In the genomic region with DNA sequence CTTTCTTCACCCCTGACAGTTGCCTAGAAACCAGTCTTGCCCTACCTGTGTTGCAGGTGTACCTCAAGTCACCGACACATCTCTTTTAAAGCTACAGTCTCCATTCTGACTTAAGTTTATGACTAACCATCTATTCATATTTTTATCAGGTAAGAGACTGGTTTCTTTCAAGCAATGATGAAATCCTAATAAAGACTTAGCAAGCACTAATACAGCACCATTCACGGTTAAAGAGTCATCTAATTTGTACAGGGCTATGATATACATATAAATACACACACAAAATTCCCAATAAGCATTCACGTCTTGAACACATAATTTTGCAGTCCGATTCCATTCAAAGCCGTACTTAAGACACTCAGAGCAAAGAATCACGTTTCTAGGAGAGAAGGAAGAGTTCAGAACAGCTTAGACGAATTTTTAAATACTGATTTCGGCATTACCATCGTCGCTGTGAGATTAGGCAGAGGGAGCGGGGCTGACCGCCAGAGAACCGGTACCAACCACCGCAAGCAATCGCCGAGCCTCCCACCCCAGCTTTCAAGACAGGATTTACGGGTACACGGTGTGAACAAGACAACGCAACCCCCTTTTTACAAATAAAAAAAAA, we compare ENCODE assay signal across 8 cellular contexts. TPM values are rescaled to one million over a fixed set of nuclear protein-coding genes. Genes with fewer than 3 reads are reported as not detected.
A peak's percentile ranks its signal among the peaks of the same experiment; 100 is the strongest.
DNase-seq lines count a peak whose midpoint lies in the region; ATAC-seq lines count a peak whose summit lies in the region.

No MANE protein-coding gene starts in this region.

- H3K4me3 ChIP-seq in stomach smooth muscle (ENCODE audit: low read length in 2 of 2) = peak overlapping the region; percentile 83 to 94

- H3K36me3 ChIP-seq in stomach smooth muscle (ENCODE audit: control insufficient read depth in 2 of 2, insufficient read depth in 2 of 2, low read length in 2 of 2) = no peaks in the 10 kb centered on the region

- peak overlapping the region; percentile 98 for H3K27ac ChIP-seq in stomach smooth muscle (ENCODE audit: low read length)

- H3K4me1 Mint-ChIP-seq in activated CD8-positive, alpha-beta memory T cell treated with anti-CD3 and anti-CD28 coated beads, Interleukin-2, amount 10 ng/mL, durations not matched to agents 7 days and 5 days = peaks cover 10% of the 10 kb centered on the region
- H3K4me1 Mint-ChIP-seq in activated naive CD8-positive, alpha-beta T cell treated with anti-CD3 and anti-CD28 coated beads, Interleukin-2, amount 10 ng/mL, durations not matched to agents 7 days and 5 days = peaks cover 9% of the 10 kb centered on the region

- H3K9me3 Mint-ChIP-seq in activated CD8-positive, alpha-beta memory T cell treated with anti-CD3 and anti-CD28 coated beads, Interleukin-2, amount 10 ng/mL, durations not matched to agents 7 days and 5 days (ENCODE audit: low read depth) = no peaks in the 10 kb centered on the region
- no peaks in the 10 kb centered on the region for H3K9me3 Mint-ChIP-seq in activated naive CD8-positive, alpha-beta T cell treated with anti-CD3 and anti-CD28 coated beads, Interleukin-2, amount 10 ng/mL, durations not matched to agents 7 days and 5 days

- H3K4me1 ChIP-seq in stomach smooth muscle (ENCODE audit: control insufficient read depth, insufficient read depth, low read length) = peaks cover 19% of the 10 kb centered on the region

- H3K9me3 ChIP-seq in stomach smooth muscle (ENCODE audit: control insufficient read depth in 2 of 2, low read length in 2 of 2) = no peaks in the 10 kb centered on the region

- peak overlapping the region; percentile 18 for H3K27ac Mint-ChIP-seq in activated CD8-positive, alpha-beta memory T cell treated with anti-CD3 and anti-CD28 coated beads, Interleukin-2, amount 10 ng/mL, durations not matched to agents 7 days and 5 days
- H3K27ac Mint-ChIP-seq in activated naive CD8-positive, alpha-beta T cell treated with anti-CD3 and anti-CD28 coated beads, Interleukin-2, amount 10 ng/mL, durations not matched to agents 7 days and 5 days = peak overlapping the region; percentile 50

- peaks cover 55% of the 10 kb centered on the region for H3K27me3 Mint-ChIP-seq in activated CD8-positive, alpha-beta memory T cell treated with anti-CD3 and anti-CD28 coated beads, Interleukin-2, amount 10 ng/mL, durations not matched to agents 7 days and 5 days
- H3K27me3 Mint-ChIP-seq in activated naive CD8-positive, alpha-beta T cell treated with anti-CD3 and anti-CD28 coated beads, Interleukin-2, amount 10 ng/mL, durations not matched to agents 7 days and 5 days = peaks cover 58% of the 10 kb centered on the region

- H3K4me3 Mint-ChIP-seq in activated CD8-positive, alpha-beta memory T cell treated with anti-CD3 and anti-CD28 coated beads, Interleukin-2, amount 10 ng/mL, durations not matched to agents 7 days and 5 days = peak overlapping the region; percentile 70
- H3K4me3 Mint-ChIP-seq in activated naive CD8-positive, alpha-beta T cell treated with anti-CD3 and anti-CD28 coated beads, Interleukin-2, amount 10 ng/mL, durations not matched to agents 7 days and 5 days = peak overlapping the region; percentile 77

- CTCF ChIA-PET in activated CD8-positive, alpha-beta memory T cell treated with anti-CD3 and anti-CD28 coated beads, Interleukin-2, amount 10 ng/mL, durations not matched to agents 7 days and 5 days (lab: Charles Lee) = interaction anchor here (1.1 to 3.3 kb wide), 4 partner anchors 10 to 324 kb away, joined by 4 to 17 read pairs (median 4); no protein-coding TSS in a partner anchor

- ATAC-seq in activated CD8-positive, alpha-beta memory T cell treated with anti-CD3 and anti-CD28 coated beads, Interleukin-2, amount 10 ng/mL, durations not matched to agents 7 days and 5 days = no peak
- ATAC-seq in activated naive CD8-positive, alpha-beta T cell treated with anti-CD3 and anti-CD28 coated beads, Interleukin-2, amount 10 ng/mL, durations not matched to agents 7 days and 5 days (ENCODE audit: low read depth) = no peak

- no peaks in the 10 kb centered on the region for H3K27me3 ChIP-seq in stomach smooth muscle (ENCODE audit: control insufficient read depth in 1 of 2, insufficient read depth in 2 of 2, low read length in 2 of 2)

- H3K9ac ChIP-seq in stomach smooth muscle (ENCODE audit: low read length in 2 of 2) = peak overlapping the region; percentile 94

- DNase-seq in activated CD8-positive, alpha-beta memory T cell treated with anti-CD3 and anti-CD28 coated beads, Interleukin-2, amount 10 ng/mL, durations not matched to agents 7 days and 5 days = no peak
- DNase-seq in activated CD8-positive, alpha-beta memory T cell treated with anti-CD3 and anti-CD28 coated beads, Interleukin-2, amount 50 U/mL, for 4 hours = no peak
- no peak for DNase-seq in activated naive CD8-positive, alpha-beta T cell treated with anti-CD3 and anti-CD28 coated beads, Interleukin-2, amount 10 ng/mL, durations not matched to agents 7 days and 5 days
- DNase-seq in inferior parietal cortex (ENCODE audit: extremely low spot score) = peak; percentile 31
- DNase-seq in NCI-H446 (lab: John Stamatoyannopoulos, UW) = no peak
- no peak for DNase-seq in HuH-7 (ENCODE audit: low spot score)
- no peak for DNase-seq in D341Med (ENCODE audit: low spot score)

- POLR2A ChIA-PET in activated naive CD8-positive, alpha-beta T cell treated with anti-CD3 and anti-CD28 coated beads, Interleukin-2, amount 10 ng/mL, durations not matched to agents 7 days and 5 days (lab: Charles Lee) = no interaction called here

- no peaks in the 10 kb centered on the region for H3K36me3 Mint-ChIP-seq in activated CD8-positive, alpha-beta memory T cell treated with anti-CD3 and anti-CD28 coated beads, Interleukin-2, amount 10 ng/mL, durations not matched to agents 7 days and 5 days
- H3K36me3 Mint-ChIP-seq in activated naive CD8-positive, alpha-beta T cell treated with anti-CD3 and anti-CD28 coated beads, Interleukin-2, amount 10 ng/mL, durations not matched to agents 7 days and 5 days = peaks cover 5% of the 10 kb centered on the region

RNA-seq across cellular contexts. Expression of gene ERRFI1, which starts 0.9 kb away (rescaled TPM):
- total RNA-seq in activated CD8-positive, alpha-beta memory T cell treated with anti-CD3 and anti-CD28 coated beads, Interleukin-2, amount 10 ng/mL, durations not matched to agents 7 days and 5 days = 1 to 10 TPM in 1 of 2 experiments, under 1 TPM in 1; 0.53 to 1.5 TPM
- total RNA-seq in activated naive CD8-positive, alpha-beta T cell treated with anti-CD3 and anti-CD28 coated beads, Interleukin-2, amount 10 ng/mL, durations not matched to agents 7 days and 5 days = 1 to 10 TPM in 1 of 2 experiments, under 1 TPM in 1; 0.94 to 1.4 TPM
